Comparison of ENCODE assay signal across 1 cellular context in the genomic region with DNA sequence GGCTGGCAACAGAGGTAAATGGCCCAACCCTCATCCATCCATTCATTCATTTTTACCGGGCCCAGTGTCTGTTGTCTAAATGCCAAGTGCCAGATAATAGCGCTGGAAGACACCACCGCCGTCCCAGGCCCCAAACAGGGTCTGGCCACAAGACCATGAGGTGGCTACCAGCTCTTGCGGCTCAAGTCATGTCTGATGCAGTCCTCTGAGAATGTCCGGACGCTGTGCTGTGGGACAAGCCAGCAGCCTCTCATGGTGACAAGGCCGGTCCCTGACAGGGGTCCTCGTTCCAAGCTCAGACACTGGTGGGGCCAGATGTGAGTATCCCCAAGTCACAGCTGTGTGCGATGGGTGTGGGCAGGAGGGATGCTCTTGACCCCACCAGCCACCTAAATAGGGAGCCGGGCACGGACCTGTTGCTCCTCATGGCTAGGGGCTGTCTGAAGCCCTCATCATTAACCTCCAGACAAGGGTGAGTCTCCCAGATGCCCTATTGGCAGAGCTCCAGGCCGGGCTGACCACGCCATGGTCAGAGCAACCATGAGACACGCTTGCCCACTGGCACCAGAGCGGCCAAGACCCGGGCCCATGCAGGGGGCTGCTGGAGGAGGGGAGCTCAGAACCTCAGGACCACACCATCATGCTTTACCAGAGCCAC.
TF ChIP-seq lines count a peak whose summit lies in the region.

No MANE protein-coding gene starts in this region.

TF ChIP-seq in IMR-90, 13 proteins besides CTCF, POLR2A, EP300 and RAD21:
- TF ChIP-seq, protein P1, sequence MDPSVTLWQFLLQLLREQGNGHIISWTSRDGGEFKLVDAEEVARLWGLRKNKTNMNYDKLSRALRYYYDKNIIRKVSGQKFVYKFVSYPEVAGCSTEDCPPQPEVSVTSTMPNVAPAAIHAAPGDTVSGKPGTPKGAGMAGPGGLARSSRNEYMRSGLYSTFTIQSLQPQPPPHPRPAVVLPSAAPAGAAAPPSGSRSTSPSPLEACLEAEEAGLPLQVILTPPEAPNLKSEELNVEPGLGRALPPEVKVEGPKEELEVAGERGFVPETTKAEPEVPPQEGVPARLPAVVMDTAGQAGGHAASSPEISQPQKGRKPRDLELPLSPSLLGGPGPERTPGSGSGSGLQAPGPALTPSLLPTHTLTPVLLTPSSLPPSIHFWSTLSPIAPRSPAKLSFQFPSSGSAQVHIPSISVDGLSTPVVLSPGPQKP (IDR thresholded peaks at IDR 0.05; ENCODE audit: borderline replicate concordance, low read depth, low read length): no peak
- TF ChIP-seq FOS (IDR thresholded peaks at IDR 0.05; ENCODE audit: low read depth, low read length): no peak
- no peak for TF ChIP-seq MXI1 (IDR thresholded peaks at IDR 0.05; ENCODE audit: borderline replicate concordance, low read depth, low read length)
- TF ChIP-seq RFX5 (IDR thresholded peaks at IDR 0.05; ENCODE audit: low read depth, low read length): no peak
- TF ChIP-seq USF2 (IDR thresholded peaks at IDR 0.05; ENCODE audit: low read depth, low read length): no peak
- TF ChIP-seq SMC3 (IDR thresholded peaks at IDR 0.05; ENCODE audit: low read depth, low read length): no peak
- no peak for TF ChIP-seq MAFK (IDR thresholded peaks at IDR 0.05; ENCODE audit: low read depth, low read length)
- no peak for TF ChIP-seq MAZ (IDR thresholded peaks at IDR 0.05; ENCODE audit: borderline replicate concordance, low read depth, low read length)
- no peak for TF ChIP-seq BHLHE40 (IDR thresholded peaks at IDR 0.05; ENCODE audit: low read depth, low read length)
- no peak for TF ChIP-seq CHD1 (IDR thresholded peaks at IDR 0.05; ENCODE audit: low read depth, low read length)
- TF ChIP-seq RCOR1 (IDR thresholded peaks at IDR 0.05; ENCODE audit: insufficient replicate concordance, low read length): no peak
- TF ChIP-seq CEBPB (IDR thresholded peaks at IDR 0.05; ENCODE audit: low read depth, low read length): no peak
- no peak for TF ChIP-seq NFE2L2 (IDR thresholded peaks at IDR 0.05; ENCODE audit: low read depth, low read length)
